20 cellular contexts compared by ENCODE assay signal in genomic region chr3:152304160-152304559, GRCh38. TPM values are rescaled to one million over a fixed set of nuclear protein-coding genes. Genes with fewer than 3 reads are reported as not detected.
DNase-seq lines count a peak whose midpoint lies in the region; ATAC-seq, FAIRE-seq and TF ChIP-seq lines count a peak whose summit lies in the region.
"Had no signal": no experiment of that assay in that cellular context is flagged by ENCODE, and none has a peak within 500 bp of the region (broad histone marks: within the 10 kb centered on the region; RNA-seq: fewer than 3 reads in every experiment).

No MANE protein-coding gene starts in this region.

- no peaks in the 10 kb centered on the region for H3K9me3 Mint-ChIP-seq in CD8-positive, alpha-beta memory T cell
- H3K9me3 Mint-ChIP-seq in natural killer cell treated with Interleukin-12 subunit alpha and Interleukin-12 subunit beta and Interleukin-15 and Interleukin-18, amount 100 ng/mL, for 72 hours, result no peaks in the 10 kb centered on the region
- H3K9me3 Mint-ChIP-seq: nephron had no signal

- no peak overlapping the region for H3K14ac ChIP-seq in trophoblast cell (ENCODE audit: low read length)

- H3K27me3 ChIP-seq in CD8-positive, alpha-beta memory T cell (ENCODE audit: insufficient read depth, low read length, poor library complexity, severe bottlenecking), result no peaks in the 10 kb centered on the region
- H3K27me3 ChIP-seq in adipocyte (replicated peaks; ENCODE audit: control insufficient read depth, insufficient read depth, low read length), result no peaks in the 10 kb centered on the region
- H3K27me3 ChIP-seq in trophoblast cell (ENCODE audit: insufficient read depth, low read length), result no peaks in the 10 kb centered on the region
- H3K27me3 ChIP-seq: BLaER1 treated with 17β-estradiol and CSF1 and Interleukin-3, amounts not matched to agents 10 nM and 100 nM had no signal

- H3K9ac ChIP-seq in adipocyte (ENCODE audit: low read length), result peak overlapping the region; percentile 7
- H3K9ac ChIP-seq in trophoblast cell (ENCODE audit: low read length), result no peak overlapping the region
- H3K9ac ChIP-seq: BLaER1 treated with 17β-estradiol and CSF1 and Interleukin-3, amounts not matched to agents 10 nM and 100 nM had no signal

- H2AFZ ChIP-seq in trophoblast cell (ENCODE audit: insufficient read depth, low read length, poor library complexity), result no peak overlapping the region

- no peak for FAIRE-seq in A549 (lab: Jason Lieb, UNC)
- FAIRE-seq: astrocyte had no signal

- H3K4me2 ChIP-seq in A549, result peak overlapping the region; percentile 90; the same call in 2 of the 3 replicates
- no peak overlapping the region for H3K4me2 ChIP-seq in trophoblast cell (ENCODE audit: low read length)
- H3K4me2 ChIP-seq: BLaER1 treated with 17β-estradiol and CSF1 and Interleukin-3, amounts not matched to agents 10 nM and 100 nM had no signal

- H4K91ac ChIP-seq in trophoblast cell (ENCODE audit: low read depth, low read length), result no peak overlapping the region

- H2BK120ac ChIP-seq in trophoblast cell (ENCODE audit: insufficient read depth, low read length, poor library complexity), result no peak overlapping the region

- H3K4me3 Mint-ChIP-seq in CD8-positive, alpha-beta memory T cell, result peak overlapping the region in 5 of 7 donors; percentile 2 to 56 (median 17)
- no peak overlapping the region for H3K4me3 Mint-ChIP-seq in natural killer cell treated with Interleukin-12 subunit alpha and Interleukin-12 subunit beta and Interleukin-15 and Interleukin-18, amount 100 ng/mL, for 72 hours
- H3K4me3 Mint-ChIP-seq: nephron had no signal

- no peak for TF ChIP-seq RAD21 in A549 (conservative IDR thresholded peaks at IDR 0.05 in 1 of 2, IDR thresholded peaks at IDR 0.05 in 1 of 2)

- H3K79me1 ChIP-seq in trophoblast cell (ENCODE audit: low read length), result no peaks in the 10 kb centered on the region

- H3K36me3 ChIP-seq in CD8-positive, alpha-beta memory T cell (ENCODE audit: insufficient read depth, low read length), result peaks cover 31% of the 10 kb centered on the region
- H3K36me3 ChIP-seq in adipocyte (ENCODE audit: control insufficient read depth, insufficient read depth, low read length, severe bottlenecking), result peaks cover 10% of the 10 kb centered on the region
- H3K36me3 ChIP-seq in trophoblast cell (ENCODE audit: control insufficient read depth in 1 of 2, insufficient read depth in 2 of 2, low read length in 2 of 2), result peaks cover 2 to 3% of the 10 kb centered on the region in 2 experiments

- no peak for TF ChIP-seq EP300 in A549 (IDR thresholded peaks at IDR 0.05)

- H3K36me3 Mint-ChIP-seq in CD8-positive, alpha-beta memory T cell, result peaks cover 15 to 73% (median 21%) of the 10 kb centered on the region in 3 donors
- H3K36me3 Mint-ChIP-seq in natural killer cell treated with Interleukin-12 subunit alpha and Interleukin-12 subunit beta and Interleukin-15 and Interleukin-18, amount 100 ng/mL, for 72 hours, result peaks cover 21% of the 10 kb centered on the region

- no peak for TF ChIP-seq POLR2A in A549 (IDR thresholded peaks at IDR 0.05; ENCODE audit: low read length)

- H2BK12ac ChIP-seq in trophoblast cell (ENCODE audit: low read length), result no peak overlapping the region

- CTCF ChIA-PET in A549 (lab: Yijun Ruan, JAX), result interaction anchor here (1.8 kb wide), 1 partner anchor 40 kb away, joined by 4 read pairs; no protein-coding TSS in a partner anchor
- CTCF ChIA-PET in CD8-positive, alpha-beta memory T cell (lab: Charles Lee), result no interaction called here

- H3K9me3 ChIP-seq in A549 (no peaks in the 10 kb centered on the region), adipocyte (ENCODE audit: control insufficient read depth, low read length) (no peaks in the 10 kb centered on the region), trophoblast cell (ENCODE audit: insufficient read depth, low read depth, low read length) (no peaks in the 10 kb centered on the region)
- no peaks in the 10 kb centered on the region for H3K9me3 ChIP-seq in CD8-positive, alpha-beta memory T cell (ENCODE audit: low read length)

- peaks cover 95% of the 10 kb centered on the region for H3K4me1 ChIP-seq in A549
- peaks cover 98% of the 10 kb centered on the region for H3K4me1 ChIP-seq in CD8-positive, alpha-beta memory T cell (ENCODE audit: insufficient read depth, low read length)
- peaks cover 77% of the 10 kb centered on the region for H3K4me1 ChIP-seq in adipocyte (ENCODE audit: control insufficient read depth, insufficient read depth, low read length)
- H3K4me1 ChIP-seq in trophoblast cell (ENCODE audit: control insufficient read depth in 1 of 2, insufficient read depth in 2 of 2, low read length in 2 of 2), result no peaks in the 10 kb centered on the region

- no peak overlapping the region for H3K18ac ChIP-seq in trophoblast cell (ENCODE audit: low read length)

- no peak overlapping the region for H2BK5ac ChIP-seq in trophoblast cell (ENCODE audit: low read depth, low read length, poor library complexity)

- DNase-seq in A549 (ENCODE audit: low read depth in 1 of 2, low spot score in 1 of 2) (no peak), adipocyte (ENCODE audit: low read depth) (no peak), trophoblast cell (no peak), middle frontal gyrus (ENCODE audit: extremely low spot score, low spot score) (no peak), EL (no peak)
- no peak for DNase-seq in CD8-positive, alpha-beta memory T cell
- DNase-seq in natural killer cell treated with Interleukin-12 subunit alpha and Interleukin-12 subunit beta and Interleukin-15 and Interleukin-18, amount 100 ng/mL, for 72 hours (ENCODE audit: low spot score), result no peak
- DNase-seq: activated CD4-positive, alpha-beta T cell treated with anti-CD3 and anti-CD28 coated beads for 1 hour; activated T-cell treated with anti-CD3 and anti-CD28 coated beads for 4 hours; cortex of kidney; DMS79 treated with DMSO at 0.1 percent for 48 hours; erythroblast; left colon; NCI-H1930; retina; T-helper 2 cell had no signal

- H3K4me3 ChIP-seq in A549 (no peak overlapping the region), adipocyte (ENCODE audit: low read length) (no peak overlapping the region), trophoblast cell (ENCODE audit: low read depth, low read length) (no peak overlapping the region)
- H3K4me3 ChIP-seq in CD8-positive, alpha-beta memory T cell (ENCODE audit: low read length), result no peak overlapping the region
- H3K4me3 ChIP-seq: BLaER1 treated with 17β-estradiol and CSF1 and Interleukin-3, amounts not matched to agents 10 nM and 100 nM had no signal

- H4K12ac ChIP-seq in trophoblast cell (ENCODE audit: low read depth, low read length), result no peak overlapping the region

- POLR2A ChIA-PET in A549 (lab: Yijun Ruan, JAX), result no interaction called here
- POLR2A ChIA-PET in CD8-positive, alpha-beta memory T cell (lab: Charles Lee), result interaction anchor here (1.2 kb wide), 1 partner anchor 16 kb away, joined by 4 read pairs; no protein-coding TSS in a partner anchor

- ATAC-seq in A549 (no peak), esophagus mucosa (no peak)
- no peak for ATAC-seq in natural killer cell treated with Interleukin-12 subunit alpha and Interleukin-12 subunit beta and Interleukin-15 and Interleukin-18, amount 100 ng/mL, for 72 hours
- ATAC-seq: left colon had no signal

- H3K23ac ChIP-seq in trophoblast cell (ENCODE audit: low read length), result no peak overlapping the region

- H3K79me2 ChIP-seq in trophoblast cell (ENCODE audit: control insufficient read depth, insufficient read depth, low read length, poor library complexity), result no peaks in the 10 kb centered on the region

- peak overlapping the region; percentile 18 to 21; a peak in 1 of 6 replicates for H3K27ac ChIP-seq in A549
- no peak overlapping the region for H3K27ac ChIP-seq in CD8-positive, alpha-beta memory T cell (ENCODE audit: low read depth, low read length)
- H3K27ac ChIP-seq in trophoblast cell (ENCODE audit: low read depth, low read length), result no peak overlapping the region

- H3K4ac ChIP-seq in trophoblast cell (ENCODE audit: low read depth, low read length), result no peak overlapping the region

- peak overlapping the region in 7 of 8 donors; percentile 15 to 79 (median 66) for H3K27ac Mint-ChIP-seq in CD8-positive, alpha-beta memory T cell
- peak overlapping the region; percentile 85 to 94 for H3K27ac Mint-ChIP-seq in natural killer cell treated with Interleukin-12 subunit alpha and Interleukin-12 subunit beta and Interleukin-15 and Interleukin-18, amount 100 ng/mL, for 72 hours
- H3K27ac Mint-ChIP-seq: nephron had no signal

- H2AK5ac ChIP-seq in trophoblast cell (ENCODE audit: low read length), result no peak overlapping the region

- no peak for TF ChIP-seq CTCF in A549 (IDR thresholded peaks at IDR 0.05)

- peaks cover 86 to 99% (median 98%) of the 10 kb centered on the region in 3 donors for H3K4me1 Mint-ChIP-seq in CD8-positive, alpha-beta memory T cell
- H3K4me1 Mint-ChIP-seq in natural killer cell treated with Interleukin-12 subunit alpha and Interleukin-12 subunit beta and Interleukin-15 and Interleukin-18, amount 100 ng/mL, for 72 hours (ENCODE audit: low read depth in 2 of 2), result peaks cover 64 to 86% of the 10 kb centered on the region in 2 donors

- no peak overlapping the region for H4K8ac ChIP-seq in trophoblast cell (ENCODE audit: low read depth, low read length)

- no peaks in the 10 kb centered on the region for H3K27me3 Mint-ChIP-seq in CD8-positive, alpha-beta memory T cell
- H3K27me3 Mint-ChIP-seq in natural killer cell treated with Interleukin-12 subunit alpha and Interleukin-12 subunit beta and Interleukin-15 and Interleukin-18, amount 100 ng/mL, for 72 hours, result no peaks in the 10 kb centered on the region

TF ChIP-seq in A549, 52 proteins besides CTCF, POLR2A, EP300 and RAD21 (continues in another document):
- TF ChIP-seq HES2 (IDR thresholded peaks at IDR 0.05) (no peak), MAZ (IDR thresholded peaks at IDR 0.05; ENCODE audit: borderline replicate concordance, low read depth, low read length) (no peak), ZSCAN20 (CRISPR knock-in tag; IDR thresholded peaks at IDR 0.05) (no peak), NFE2L2 (conservative IDR thresholded peaks at IDR 0.05; ENCODE audit: low read length) (no peak), MYC (IDR thresholded peaks at IDR 0.05; ENCODE audit: borderline replicate concordance, low read length) (no peak)

RNA-seq across cellular contexts. Expression of gene MBNL1, which starts 35.4 kb away (rescaled TPM):
- 92.5 and 114 TPM in 2 replicates for polyA plus RNA-seq in A549 (2011; rRNA removed)
- polyA plus RNA-seq in A549 (2012; cell fraction: cytosol; rRNA removed), result 38.1 and 53.4 TPM in 2 replicates
- polyA plus RNA-seq in A549 (2012; cell fraction: nucleus; rRNA removed), result 23.1 and 23.7 TPM in 2 replicates
- 59.6 to 60.5 TPM (median 59.9 TPM) in 3 replicates for polyA plus RNA-seq in A549 (2017; fragmentation: RNase III; extraction: RNeasy Plus Mini Kit Qiagen cat#74134 plus additional on column Dnase treatment)
- polyA minus RNA-seq in A549 (2011; rRNA and poly(A)+ RNA removed), result 330 and 339 TPM in 2 replicates
- 100 to 1,000 TPM; 386 to 391 TPM for total RNA-seq in CD8-positive, alpha-beta memory T cell
- polyA plus RNA-seq in CD8-positive, alpha-beta memory T cell, result 303 TPM
- 100 to 1,000 TPM; 353 to 509 TPM for total RNA-seq in natural killer cell treated with Interleukin-12 subunit alpha and Interleukin-12 subunit beta and Interleukin-15 and Interleukin-18, amount 100 ng/mL, for 72 hours
- 9.2 and 9.7 TPM in 2 replicates for polyA plus RNA-seq in trophoblast cell (2013)
- 95.4 TPM for total RNA-seq in esophagus mucosa

Comparison
In these comparisons a context has a peak if more than half of its experiments do, and no peak if none do; other contexts are left out.
1. H3K27ac ChIP-seq: peak in A549 (2 of 2); none in CD8-positive, alpha-beta memory T cell (single experiment) and trophoblast cell (single experiment).